In the genomic region with DNA sequence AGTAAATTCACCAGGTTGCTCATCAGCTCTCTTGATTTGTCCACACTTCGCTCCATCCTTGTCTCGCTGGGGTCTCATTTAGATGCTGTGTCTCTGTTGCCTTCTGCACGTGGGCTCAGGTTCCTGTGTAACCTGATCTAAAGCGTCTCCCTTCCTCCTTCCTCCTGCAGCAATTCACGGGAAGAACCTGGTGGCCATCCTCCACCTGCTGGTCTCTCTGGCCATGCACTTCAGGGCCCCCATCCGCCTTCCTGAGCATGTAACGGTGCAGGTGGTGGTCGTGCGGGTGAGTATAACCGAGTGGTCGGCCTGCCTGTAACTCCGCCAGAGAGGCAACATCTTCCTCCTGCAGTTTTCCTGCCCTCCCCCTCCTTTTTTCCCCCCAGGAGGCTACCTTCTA, we compare ENCODE assay signal across 14 cellular contexts. TPM values are rescaled to one million over a fixed set of nuclear protein-coding genes. Genes with fewer than 3 reads are reported as not detected.
"Had no signal": no experiment of that assay in that cellular context is flagged by ENCODE, and none has a peak within 500 bp of the region (broad histone marks: within the 10 kb centered on the region; RNA-seq: fewer than 3 reads in every experiment).

No MANE protein-coding gene starts in this region.

- H3K27me3 Mint-ChIP-seq: activated CD4-positive, alpha-beta T cell treated with anti-CD3 and anti-CD28 coated beads, Interleukin-2, amount 10 ng/mL, durations not matched to agents 24 days and 14 days; memory B cell had no signal

- DNase-seq: activated CD4-positive, alpha-beta T cell treated with anti-CD3 and anti-CD28 coated beads, Interleukin-2, amount 10 ng/mL, durations not matched to agents 24 days and 14 days; activated naive CD4-positive, alpha-beta T cell treated with Interleukin-2 at 50 U/mL for 16 hours; activated naive CD8-positive, alpha-beta T cell treated with anti-CD3 and anti-CD28 coated beads, Interleukin-2, amount 50 U/mL, for 24 hours; left lung had no signal

- H3K4me1 ChIP-seq: ascending aorta had no signal

- ATAC-seq: activated naive CD8-positive, alpha-beta T cell treated with anti-CD3 and anti-CD28 coated beads, Interleukin-2, amount 50 U/mL, for 24 hours; left lung; natural killer cell treated with Interleukin-12 subunit alpha and Interleukin-12 subunit beta and Interleukin-15 and Interleukin-18, amount 100 ng/mL, for 72 hours had no signal

- H3K4me3 ChIP-seq: ascending aorta, dorsolateral prefrontal cortex, esophagus muscularis mucosa, left lung, skin epidermis had no signal

- H3K4me1 Mint-ChIP-seq: memory B cell had no signal

- H3K27me3 ChIP-seq: ascending aorta, dorsolateral prefrontal cortex, esophagus muscularis mucosa, left lung had no signal

- H3K27ac ChIP-seq: ascending aorta, esophagus muscularis mucosa, left lung, skin epidermis had no signal

- H3K4me3 Mint-ChIP-seq: activated CD4-positive, alpha-beta T cell treated with anti-CD3 and anti-CD28 coated beads, Interleukin-2, amount 10 ng/mL, durations not matched to agents 24 days and 14 days; activated naive CD8-positive, alpha-beta T cell treated with anti-CD3 and anti-CD28 coated beads, Interleukin-2, amount 50 U/mL, for 24 hours; memory B cell; natural killer cell treated with Interleukin-12 subunit alpha and Interleukin-12 subunit beta and Interleukin-15 and Interleukin-18, amount 100 ng/mL, for 72 hours had no signal

- FAIRE-seq: endometrium, islet of Langerhans, urothelium cell line had no signal

- H3K27ac Mint-ChIP-seq: activated CD4-positive, alpha-beta T cell treated with anti-CD3 and anti-CD28 coated beads, Interleukin-2, amount 10 ng/mL, durations not matched to agents 24 days and 14 days; activated naive CD8-positive, alpha-beta T cell treated with anti-CD3 and anti-CD28 coated beads, Interleukin-2, amount 50 U/mL, for 24 hours; memory B cell; natural killer cell treated with Interleukin-12 subunit alpha and Interleukin-12 subunit beta and Interleukin-15 and Interleukin-18, amount 100 ng/mL, for 72 hours had no signal

RNA-seq across cellular contexts. Expression of a gene that starts 48.0 kb away (rescaled TPM):
- total RNA-seq: fibroblast of villous mesenchyme had no signal
